Comparison of ENCODE assay signal across 1 cellular context in the genomic region with DNA sequence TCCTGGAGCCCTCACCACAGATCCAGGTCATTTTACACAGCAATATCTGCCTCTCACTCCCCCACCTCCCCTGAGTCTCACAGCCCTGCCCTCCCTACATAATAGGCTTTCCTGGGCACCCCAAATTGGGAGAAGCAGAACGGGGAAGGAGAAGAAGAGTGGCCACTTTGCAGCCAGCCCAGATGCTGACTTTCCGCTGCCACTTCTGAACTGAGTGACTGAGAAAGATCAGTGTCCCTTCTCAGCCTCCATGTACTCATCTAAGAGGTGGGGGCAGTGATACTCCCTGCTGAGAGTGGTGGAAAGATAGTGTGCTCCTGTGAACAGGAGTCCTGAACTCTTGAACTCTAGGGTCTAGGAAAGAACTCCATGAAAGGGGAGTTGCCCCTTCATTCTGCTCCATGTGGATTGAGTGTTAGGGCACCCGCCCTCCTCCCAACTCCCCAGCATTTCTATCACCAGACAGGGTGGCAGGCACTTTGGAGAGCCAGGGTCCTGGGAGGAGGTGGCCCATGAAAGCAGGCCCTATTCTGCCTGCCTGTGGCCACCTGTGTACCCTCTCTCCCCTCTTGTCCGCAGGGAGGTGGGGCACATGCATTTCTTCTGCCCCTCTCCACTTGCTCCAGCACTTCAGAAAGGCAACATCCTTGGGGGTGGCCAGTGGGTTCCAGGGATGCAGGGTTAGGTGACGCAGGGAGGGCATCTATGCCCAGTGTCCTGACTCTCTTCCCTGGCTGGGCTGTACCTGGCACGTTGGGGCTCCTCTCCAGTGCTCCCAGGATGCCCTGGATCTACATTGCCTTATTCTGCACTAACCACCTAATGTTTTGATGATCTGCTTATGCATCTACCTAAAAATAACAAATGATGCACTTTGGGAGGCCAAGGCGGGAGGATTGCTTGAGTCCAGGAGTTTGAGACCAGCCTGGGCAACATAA.
TF ChIP-seq lines count a peak whose summit lies in the region.

No MANE protein-coding gene starts in this region.

TF ChIP-seq in HepG2, 621 proteins besides CTCF, POLR2A, EP300 and RAD21 (continued from another document):
- TF ChIP-seq ARID5B (CRISPR knock-in tag; IDR thresholded peaks at IDR 0.05) (no peak), ZNF879 (CRISPR knock-in tag; IDR thresholded peaks at IDR 0.05) (no peak), ZNF281 (CRISPR knock-in tag; IDR thresholded peaks at IDR 0.05; ENCODE audit: borderline replicate concordance) (no peak), JUND (CRISPR knock-in tag; IDR thresholded peaks at IDR 0.05) (no peak), ZNF18 (CRISPR knock-in tag; IDR thresholded peaks at IDR 0.05; ENCODE audit: insufficient replicate concordance) (no peak), SALL2 (CRISPR knock-in tag; IDR thresholded peaks at IDR 0.05) (no peak), PTBP1 (IDR thresholded peaks at IDR 0.05; ENCODE audit: low read depth, low read length, poor library complexity, severe bottlenecking) (no peak), FOXP1 (IDR thresholded peaks at IDR 0.05) (no peak), FOXP1 (CRISPR knock-in tag; IDR thresholded peaks at IDR 0.05) (no peak), TCF7 (IDR thresholded peaks at IDR 0.05; ENCODE audit: low read depth) (no peak)
- TF ChIP-seq, protein P1, sequence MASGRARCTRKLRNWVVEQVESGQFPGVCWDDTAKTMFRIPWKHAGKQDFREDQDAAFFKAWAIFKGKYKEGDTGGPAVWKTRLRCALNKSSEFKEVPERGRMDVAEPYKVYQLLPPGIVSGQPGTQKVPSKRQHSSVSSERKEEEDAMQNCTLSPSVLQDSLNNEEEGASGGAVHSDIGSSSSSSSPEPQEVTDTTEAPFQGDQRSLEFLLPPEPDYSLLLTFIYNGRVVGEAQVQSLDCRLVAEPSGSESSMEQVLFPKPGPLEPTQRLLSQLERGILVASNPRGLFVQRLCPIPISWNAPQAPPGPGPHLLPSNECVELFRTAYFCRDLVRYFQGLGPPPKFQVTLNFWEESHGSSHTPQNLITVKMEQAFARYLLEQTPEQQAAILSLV (CRISPR knock-in tag; IDR thresholded peaks at IDR 0.05; ENCODE audit: borderline replicate concordance): 0 out of 2 replicates have a peak, but pooled peaks have one; percentile 34
- TF ChIP-seq, protein P2, sequence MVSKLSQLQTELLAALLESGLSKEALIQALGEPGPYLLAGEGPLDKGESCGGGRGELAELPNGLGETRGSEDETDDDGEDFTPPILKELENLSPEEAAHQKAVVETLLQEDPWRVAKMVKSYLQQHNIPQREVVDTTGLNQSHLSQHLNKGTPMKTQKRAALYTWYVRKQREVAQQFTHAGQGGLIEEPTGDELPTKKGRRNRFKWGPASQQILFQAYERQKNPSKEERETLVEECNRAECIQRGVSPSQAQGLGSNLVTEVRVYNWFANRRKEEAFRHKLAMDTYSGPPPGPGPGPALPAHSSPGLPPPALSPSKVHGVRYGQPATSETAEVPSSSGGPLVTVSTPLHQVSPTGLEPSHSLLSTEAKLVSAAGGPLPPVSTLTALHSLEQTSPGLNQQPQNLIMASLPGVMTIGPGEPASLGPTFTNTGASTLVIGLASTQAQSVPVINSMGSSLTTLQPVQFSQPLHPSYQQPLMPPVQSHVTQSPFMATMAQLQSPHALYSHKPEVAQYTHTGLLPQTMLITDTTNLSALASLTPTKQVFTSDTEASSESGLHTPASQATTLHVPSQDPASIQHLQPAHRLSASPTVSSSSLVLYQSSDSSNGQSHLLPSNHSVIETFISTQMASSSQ (IDR thresholded peaks at IDR 0.05; ENCODE audit: low read depth): no peak
- TF ChIP-seq, protein P2 (CRISPR knock-in tag; IDR thresholded peaks at IDR 0.05; ENCODE audit: borderline replicate concordance): no peak
TF ChIP-seq in HepG2: peak in this region for 9.
